9 cellular contexts compared by ENCODE assay signal in genomic region chr3:168040624-168041208, GRCh38. TPM values are rescaled to one million over a fixed set of nuclear protein-coding genes. Genes with fewer than 3 reads are reported as not detected.
DNase-seq lines count a peak whose midpoint lies in the region; ATAC-seq, FAIRE-seq and TF ChIP-seq lines count a peak whose summit lies in the region.
"Had no signal": no experiment of that assay in that cellular context is flagged by ENCODE, and none has a peak within 500 bp of the region (broad histone marks: within the 10 kb centered on the region; RNA-seq: fewer than 3 reads in every experiment).

No MANE protein-coding gene starts in this region.

- H3K27me3 ChIP-seq in breast epithelium (no peaks in the 10 kb centered on the region), HepG2 (ENCODE audit: control insufficient read depth in 1 of 2, insufficient read depth in 2 of 2, low read length in 2 of 2) (no peaks in the 10 kb centered on the region)

- ATAC-seq in GM19467 (IDR thresholded peaks at IDR 0.05; ENCODE audit: unreplicated experiment) (peak; percentile 68), HG03460 (IDR thresholded peaks at IDR 0.05; ENCODE audit: unreplicated experiment) (peak; percentile 76), HepG2 (peak; percentile 87)

- no peaks in the 10 kb centered on the region for H3K79me2 ChIP-seq in HepG2 (ENCODE audit: insufficient read depth, low read length)
- H3K79me2 ChIP-seq: parathyroid adenoma had no signal

- H3K4me1 ChIP-seq in breast epithelium (no peaks in the 10 kb centered on the region), HepG2 (ENCODE audit: insufficient read depth, low read length) (no peaks in the 10 kb centered on the region)
- H3K4me1 ChIP-seq: parathyroid adenoma had no signal

- TF ChIP-seq EP300 in HepG2 (IDR thresholded peaks at IDR 0.05; ENCODE audit: low read depth in 2 of 2, low read length in 2 of 2): no peak
- TF ChIP-seq EP300 in HepG2 (CRISPR knock-in tag; IDR thresholded peaks at IDR 0.05; ENCODE audit: borderline replicate concordance): no peak

- CTCF ChIA-PET in HepG2 (lab: Yijun Ruan, JAX; ENCODE audit: low intra/inter-chr PET ratio, low total read pairs): interaction anchor here (1.5 to 1.6 kb wide), 2 partner anchors 113 to 203 kb away, joined by 3 to 5 read pairs; no protein-coding TSS in a partner anchor

- no TSS peak for BruUV-seq in HepG2 (replicated peaks; lab: Mats Ljungman, UMichigan)

- in situ Hi-C loops in HepG2 (cut with HindIII; ENCODE audit: extremely low pct_ligation_motif_present, low pct_unique_long_range_greater_than_20kb): no loop called here

- no peak overlapping the region for H3K4me2 ChIP-seq in HepG2 (ENCODE audit: low read depth, low read length)

- TF ChIP-seq CTCF in breast epithelium (IDR thresholded peaks at IDR 0.05) (peak in 2 of 3 donors; percentile 22 to 63), HepG2 (CRISPR knock-in tag; IDR thresholded peaks at IDR 0.05) (peak; percentile 68), coronary artery (IDR thresholded peaks at IDR 0.05) (no peak)

- TF ChIP-seq POLR2A in breast epithelium (IDR thresholded peaks at IDR 0.05) (no peak), HepG2 (IDR thresholded peaks at IDR 0.05; ENCODE audit: insufficient read depth in 1 of 2, low read depth in 2 of 2, low read length in 2 of 2) (no peak)

- no peak overlapping the region for H3K4me3 ChIP-seq in breast epithelium
- H3K4me3 ChIP-seq in HepG2 (replicated peaks in 1 of 3; ENCODE audit: insufficient read depth in 1 of 3, low read depth in 2 of 3, low read length in 3 of 3): no peak overlapping the region
- H3K4me3 ChIP-seq in coronary artery: no peak overlapping the region

- H3K9ac ChIP-seq in HepG2 (ENCODE audit: insufficient read depth, low read depth, low read length): no peak overlapping the region
- H3K9ac ChIP-seq: parathyroid adenoma had no signal

- WGBS in HepG2 (ENCODE audit: low lambda C conversion rate): 84% methylated on average over 6 of the region's 6 CpGs

- POLR2A ChIA-PET in HepG2 (lab: Yijun Ruan, JAX): no interaction called here

- H3K9me3 ChIP-seq in breast epithelium: no peaks in the 10 kb centered on the region
- no peaks in the 10 kb centered on the region for H3K9me3 ChIP-seq in HepG2 (ENCODE audit: low read length)

- 0 out of 2 replicates have a peak, but pooled peaks have one; percentile 55 for TF ChIP-seq RAD21 in HepG2 (CRISPR knock-in tag; IDR thresholded peaks at IDR 0.05)

- H3K27ac ChIP-seq in breast epithelium (no peak overlapping the region), HepG2 (ENCODE audit: extremely low read length, insufficient read depth, low read length) (no peak overlapping the region), coronary artery (no peak overlapping the region)
- H3K27ac ChIP-seq: parathyroid adenoma had no signal

- no peaks in the 10 kb centered on the region for H4K20me1 ChIP-seq in HepG2 (ENCODE audit: insufficient read depth, low read length)

- DNase-seq in DMS53 (lab: John Stamatoyannopoulos, UW) (peak; percentile 74), NCI-H774 (lab: John Stamatoyannopoulos, UW) (peak; percentile 42), breast epithelium (ENCODE audit: low spot score in 2 of 2) (no peak), HepG2 (ENCODE audit: low spot score) (peak; percentile 49), coronary artery (ENCODE audit: low spot score) (no peak)
- DNase-seq in stimulated activated CD4-positive, alpha-beta T cell treated with anti-CD3 and anti-CD28 coated beads, Interleukin-4, amount 100 ng/mL, for 1 hour: no peak

- H2AFZ ChIP-seq in HepG2 (ENCODE audit: low read length): no peak overlapping the region
- H2AFZ ChIP-seq: parathyroid adenoma had no signal

- intact Hi-C loops in breast epithelium (cut with DNase I; ENCODE audit: low total_unique reads): no loop called here
- intact Hi-C loops in HepG2 (cut with micrococcal nuclease; ENCODE audit: unreplicated experiment): loop anchor here (1.0 to 10.0 kb wide), 2 partner anchors 112 to 636 kb away; no protein-coding TSS in a partner anchor

- no peaks in the 10 kb centered on the region for H3K36me3 ChIP-seq in breast epithelium
- peaks cover 5 to 45% of the 10 kb centered on the region in 2 experiments; a peak in 4 of 5 replicates for H3K36me3 ChIP-seq in HepG2 (replicated peaks in 1 of 2; ENCODE audit: control insufficient read depth in 1 of 2, insufficient read depth in 2 of 2, low read length in 2 of 2)

- peak; percentile 53 for FAIRE-seq in HepG2 (lab: Jason Lieb, UNC)

TF ChIP-seq in HepG2, 621 proteins besides CTCF, POLR2A, EP300 and RAD21:
- no peak for TF ChIP-seq ATM (IDR thresholded peaks at IDR 0.05; ENCODE audit: borderline replicate concordance)
- TF ChIP-seq STAG1 (CRISPR knock-in tag; IDR thresholded peaks at IDR 0.05): peak; percentile 64
- peak; percentile 38; the same call in 1 of the 2 replicates for TF ChIP-seq SMC3 (IDR thresholded peaks at IDR 0.05; ENCODE audit: low read length)
TF ChIP-seq in HepG2: peak in this region for 2.

RNA-seq across cellular contexts. Expression of gene GOLIM4, which starts 55.0 kb away (rescaled TPM):
- 10 to 100 TPM; 21.4 to 34.9 (median 33.8) TPM for total RNA-seq in breast epithelium
- 31.5 and 47.7 TPM in 2 replicates for total RNA-seq in HepG2 (2016; rRNA removed; fragmentation: Illumina TruSeq; extraction: Trizol)
- 7.7 and 9.3 TPM in 2 replicates for total RNA-seq in HepG2 (2016; cell fraction: cytosol; rRNA removed; fragmentation: Illumina TruSeq; extraction: Trizol; ENCODE audit: low read depth)
- 33.4 and 49.5 TPM in 2 replicates for total RNA-seq in HepG2 (2016; cell fraction: insoluble cytoplasmic fraction; rRNA removed; fragmentation: Illumina TruSeq; extraction: Trizol)
- total RNA-seq in HepG2 (2016; cell fraction: membrane; rRNA removed; fragmentation: Illumina TruSeq; extraction: Trizol): 11.5 and 12.4 TPM in 2 replicates
- 45.0 and 48.7 TPM in 2 replicates for total RNA-seq in HepG2 (2016; cell fraction: nucleus; rRNA removed; fragmentation: Illumina TruSeq; extraction: Trizol)
- polyA plus RNA-seq in HepG2 (2011; rRNA removed): 10.8 and 10.9 TPM in 2 replicates
- 13.3 and 13.6 TPM in 2 replicates for polyA plus RNA-seq in HepG2 (2011; cell fraction: cytosol; rRNA removed)
- 12.0 and 12.4 TPM in 2 replicates for polyA plus RNA-seq in HepG2 (2011; cell fraction: nucleus; rRNA removed)
- polyA plus RNA-seq in HepG2 (2012): 26.9 and 28.2 TPM in 2 replicates
- 1.1 and 1.4 TPM in 2 replicates for polyA plus RNA-seq in HepG2 (2016; cell fraction: cytosol; fragmentation: Illumina TruSeq; extraction: Trizol; ENCODE audit: low read depth)
- polyA plus RNA-seq in HepG2 (2016; cell fraction: insoluble cytoplasmic fraction; fragmentation: Illumina TruSeq; extraction: Trizol; ENCODE audit: low read depth): 26.8 and 32.2 TPM in 2 replicates
- polyA plus RNA-seq in HepG2 (2016; cell fraction: membrane; fragmentation: Illumina TruSeq; extraction: Trizol; ENCODE audit: low read depth): 3.4 and 3.7 TPM in 2 replicates
- 44.3 and 45.5 TPM in 2 replicates for polyA plus RNA-seq in HepG2 (2016; cell fraction: nucleus; fragmentation: Illumina TruSeq; extraction: Trizol; ENCODE audit: insufficient read depth, low read depth)
- 15.3 and 32.9 TPM in 2 replicates for polyA minus RNA-seq in HepG2 (2011; rRNA and poly(A)+ RNA removed; ENCODE audit: low replicate concordance)
- polyA minus RNA-seq in HepG2 (2011; cell fraction: cytosol; rRNA and poly(A)+ RNA removed): 24.1 and 25.6 TPM in 2 replicates
- polyA minus RNA-seq in HepG2 (2011; cell fraction: nucleus; rRNA and poly(A)+ RNA removed): 36.9 and 37.2 TPM in 2 replicates

Comparison
In these comparisons a context has a peak if more than half of its experiments do, and no peak if none do; other contexts are left out.
1. DNase-seq: peak in DMS53 (single experiment), NCI-H774 (single experiment) and HepG2 (single experiment); none in breast epithelium (0 of 2), stimulated activated CD4-positive, alpha-beta T cell treated with anti-CD3 and anti-CD28 coated beads, Interleukin-4, amount 100 ng/mL, for 1 hour (single experiment) and coronary artery (single experiment).
2. Peak in every context shown above with its lines, with median percentiles within 50 percentile points of each other: ATAC-seq.